In genomic region chr11:3073029-3073435, GRCh38 we compare ENCODE assay signal across 14 cellular contexts. TPM values are rescaled to one million over a fixed set of nuclear protein-coding genes. Genes with fewer than 3 reads are reported as not detected.
DNase-seq lines count a peak whose midpoint lies in the region; ATAC-seq and TF ChIP-seq lines count a peak whose summit lies in the region.
"Had no signal": no experiment of that assay in that cellular context is flagged by ENCODE, and none has a peak within 500 bp of the region (broad histone marks: within the 10 kb centered on the region; RNA-seq: fewer than 3 reads in every experiment).

No MANE protein-coding gene starts in this region.

- DNase-seq in ascending aorta (ENCODE audit: low spot score in 2 of 2) (no peak), left cardiac atrium (no peak), gastrocnemius medialis (no peak), NCI-H748 treated with DMSO at 0.1 percent for 48 hours (lab: John Stamatoyannopoulos, UW) (no peak)
- DNase-seq in activated naive CD4-positive, alpha-beta T cell treated with anti-CD3 and anti-CD28 coated beads, Interleukin-2, amount 50 U/mL, for 16 hours = no peak
- no peak for DNase-seq in NK-92 treated with Interleukin-12 subunit alpha and Interleukin-12 subunit beta, amount 100 ng/mL, for 24 hours (lab: John Stamatoyannopoulos, UW)
- DNase-seq: activated B cell treated with CpG ODN at 0.5 μM for 24 hours; activated T-cell treated with anti-CD3 and anti-CD28 coated beads, Interleukin-2, amount 50 U/mL, for 24 hours; left colon; NCI-H446 treated with DMSO at 0.1 percent for 48 hours; SIG-M5; stimulated activated CD4-positive, alpha-beta T cell treated with anti-CD3 and anti-CD28 coated beads, Interleukin-4, amount 100 ng/mL, for 4 hours had no signal

- TF ChIP-seq CTCF in HEK293 (tag by site-specific recombination; IDR thresholded peaks at IDR 0.05) (no peak), ascending aorta (IDR thresholded peaks at IDR 0.05) (no peak), gastrocnemius medialis (IDR thresholded peaks at IDR 0.05 in 4 of 5, conservative IDR thresholded peaks at IDR 0.05 in 1 of 5) (no peak)

- no peaks in the 10 kb centered on the region for H3K36me3 ChIP-seq in HEK293 (ENCODE audit: control insufficient read depth in 2 of 2, insufficient read depth in 1 of 2, low read length in 2 of 2)
- no peaks in the 10 kb centered on the region for H3K36me3 ChIP-seq in ascending aorta
- no peaks in the 10 kb centered on the region for H3K36me3 ChIP-seq in gastrocnemius medialis

- CTCF ChIA-PET in HEK293 (lab: Yijun Ruan, JAX) = interaction anchor here (0.8 to 1.3 kb wide), 3 partner anchors 18 to 143 kb away, joined by 3 to 7 read pairs (median 5); no protein-coding TSS in a partner anchor

- no peaks in the 10 kb centered on the region for H3K4me1 ChIP-seq in HEK293 (ENCODE audit: control insufficient read depth, insufficient read depth, low read length)
- H3K4me1 ChIP-seq in ascending aorta = peaks cover 0 to 6% of the 10 kb centered on the region in 2 donors
- peaks cover 0 to 5% of the 10 kb centered on the region in 2 donors for H3K4me1 ChIP-seq in gastrocnemius medialis

- H3K27me3 ChIP-seq in ascending aorta (no peaks in the 10 kb centered on the region), gastrocnemius medialis (no peaks in the 10 kb centered on the region)

- H3K4me3 ChIP-seq in HEK293 (ENCODE audit: low read depth, low read length) (no peak overlapping the region), ascending aorta (no peak overlapping the region), gastrocnemius medialis (no peak overlapping the region)

- ATAC-seq in left cardiac atrium = peak; percentile 65 to 78
- ATAC-seq in gastrocnemius medialis = peak; percentile 69 to 87
- no peak for ATAC-seq in HG03520 (IDR thresholded peaks at IDR 0.05; ENCODE audit: unreplicated experiment)
- ATAC-seq: left colon had no signal

- TF ChIP-seq POLR2A in gastrocnemius medialis (IDR thresholded peaks at IDR 0.05) = no peak

- in situ Hi-C loops in gastrocnemius medialis (cut with MboI; ENCODE audit: low sequenced_read_pairs in 4 of 4) = no loop called here

- POLR2A ChIA-PET in HEK293 (lab: Yijun Ruan, JAX) = no interaction called here

- intact Hi-C loops in ascending aorta (cut with DNase I) (no loop called here), left cardiac atrium (cut with DNase I) (no loop called here), gastrocnemius medialis (cut with DNase I; ENCODE audit: low total_unique reads) (no loop called here)

- H3K9me3 ChIP-seq in HEK293 (ENCODE audit: control insufficient read depth, insufficient read depth, low read depth, low read length) = no peaks in the 10 kb centered on the region
- no peaks in the 10 kb centered on the region for H3K9me3 ChIP-seq in ascending aorta
- H3K9me3 ChIP-seq in gastrocnemius medialis = no peaks in the 10 kb centered on the region

- H3K27ac ChIP-seq in HEK293 (ENCODE audit: extremely low read depth, low read depth, low read length) = no peak overlapping the region
- H3K27ac ChIP-seq in ascending aorta = peak overlapping the region; percentile 38 to 53
- H3K27ac ChIP-seq in gastrocnemius medialis = peak overlapping the region; percentile 44 to 63 (median 56)

TF ChIP-seq in HEK293, 187 proteins besides CTCF, POLR2A, EP300 and RAD21:
- TF ChIP-seq ZBTB21 (tag by site-specific recombination; IDR thresholded peaks at IDR 0.05) (no peak), ZNF366 (tag by site-specific recombination; conservative IDR thresholded peaks at IDR 0.05) (no peak), PRDM6 (tag by site-specific recombination; IDR thresholded peaks at IDR 0.05) (peak; percentile 94), SCRT1 (tag by site-specific recombination; IDR thresholded peaks at IDR 0.05; ENCODE audit: borderline replicate concordance) (peak; percentile 91), ZNF768 (tag by site-specific recombination; IDR thresholded peaks at IDR 0.05) (no peak), SP3 (tag by site-specific recombination; IDR thresholded peaks at IDR 0.05) (no peak), ZBTB44 (tag by site-specific recombination; IDR thresholded peaks at IDR 0.05) (0 out of 2 replicates have a peak, but pooled peaks have one; percentile 27), SCRT2 (tag by site-specific recombination; IDR thresholded peaks at IDR 0.05) (peak; percentile 94), ZNF362 (tag by site-specific recombination; IDR thresholded peaks at IDR 0.05) (no peak), ZNF626 (tag by site-specific recombination; IDR thresholded peaks at IDR 0.05) (no peak), PRDM1 (tag by site-specific recombination; IDR thresholded peaks at IDR 0.05) (0 out of 2 replicates have a peak, but pooled peaks have one; percentile 23), ZNF18 (tag by site-specific recombination; IDR thresholded peaks at IDR 0.05) (no peak)

RNA-seq across cellular contexts. Expression of gene CARS1, which starts 15.8 kb away (rescaled TPM):
- total RNA-seq in ascending aorta (51.4 TPM), left cardiac atrium (10 to 100 TPM; 16.8 to 28.7 TPM), gastrocnemius medialis (10 to 100 TPM; 31.5 to 46.5 (median 34.7) TPM)
